10 cellular contexts compared by ENCODE assay signal in genomic region chr7:155787171-155787851, GRCh38. TPM values are rescaled to one million over a fixed set of nuclear protein-coding genes. Genes with fewer than 3 reads are reported as not detected.
A peak's percentile ranks its signal among the peaks of the same experiment; 100 is the strongest.
DNase-seq lines count a peak whose midpoint lies in the region; ATAC-seq and TF ChIP-seq lines count a peak whose summit lies in the region.
"Had no signal": no experiment of that assay in that cellular context is flagged by ENCODE, and none has a peak within 500 bp of the region (broad histone marks: within the 10 kb centered on the region; RNA-seq: fewer than 3 reads in every experiment).

No MANE protein-coding gene starts in this region.

- peaks cover 9% of the 10 kb centered on the region for H3K9me3 Mint-ChIP-seq in nephron progenitor cell

- no peaks in the 10 kb centered on the region for H4K20me1 ChIP-seq in fibroblast of lung (ENCODE audit: control insufficient read depth, extremely low read depth, insufficient read depth, low read length)

- peak overlapping the region; percentile 76 for H3K4me3 Mint-ChIP-seq in nephron progenitor cell

- no peak overlapping the region for H2AFZ ChIP-seq in fibroblast of lung (ENCODE audit: low read length)

- H3K4me2 ChIP-seq in fibroblast of lung (ENCODE audit: extremely low read depth, insufficient read depth, low read length) = peak overlapping the region; percentile 68

- peaks cover 50% of the 10 kb centered on the region for H3K27me3 Mint-ChIP-seq in nephron progenitor cell (ENCODE audit: low read depth, poor library complexity)

- H3K79me2 ChIP-seq in fibroblast of lung (ENCODE audit: control insufficient read depth, insufficient read depth, low read length) = no peaks in the 10 kb centered on the region

- TF ChIP-seq CTCF in AG09309 (IDR thresholded peaks at IDR 0.05; ENCODE audit: control insufficient read depth, insufficient read depth, low read depth, low read length, missing control alignments) (no peak), fibroblast of lung (conservative IDR thresholded peaks at IDR 0.05 in 1 of 2, IDR thresholded peaks at IDR 0.05 in 1 of 2; ENCODE audit: low read depth in 1 of 2, low read length in 2 of 2) (no peak), nephron progenitor cell (IDR thresholded peaks at IDR 0.05) (no peak)

- peaks cover 5% of the 10 kb centered on the region for H3K4me1 ChIP-seq in NT2/D1 (ENCODE audit: insufficient read depth, insufficient read length)
- peaks cover 2% of the 10 kb centered on the region for H3K4me1 ChIP-seq in fibroblast of lung (ENCODE audit: control insufficient read depth, extremely low read depth, insufficient read depth, low read length)

- peaks cover 6% of the 10 kb centered on the region for H3K4me1 Mint-ChIP-seq in nephron progenitor cell

- H3K27me3 ChIP-seq in NT2/D1 (ENCODE audit: insufficient read depth, insufficient read length) (peaks cover 14% of the 10 kb centered on the region), fibroblast of lung (ENCODE audit: control insufficient read depth, insufficient read depth, low read length) (no peaks in the 10 kb centered on the region)

- H3K27ac Mint-ChIP-seq in nephron progenitor cell = no peak overlapping the region

- DNase-seq in AG09309 (ENCODE audit: low read depth) (no peak), NT2/D1 (ENCODE audit: low read depth, low spot score) (no peak), fibroblast of lung (ENCODE audit: low read depth in 2 of 2) (peak; percentile 7 to 35), nephron progenitor cell (peak; percentile 57), NAMALWA (ENCODE audit: low spot score) (no peak), germinal center (ENCODE audit: low spot score) (no peak)
- DNase-seq in stimulated activated CD4-positive, alpha-beta T cell treated with anti-CD3 and anti-CD28 coated beads, Interleukin-4, amount 100 ng/mL, for 24 hours = no peak
- DNase-seq: NK-92 treated with Interleukin-12 subunit alpha and Interleukin-12 subunit beta, amount 100 ng/mL, for 24 hours had no signal

- peaks cover 9% of the 10 kb centered on the region for H3K36me3 ChIP-seq in NT2/D1 (ENCODE audit: insufficient read depth, insufficient read length, low read length)
- no peaks in the 10 kb centered on the region for H3K36me3 ChIP-seq in fibroblast of lung (ENCODE audit: control insufficient read depth, insufficient read depth, low read length)

- no peak overlapping the region for H3K27ac ChIP-seq in fibroblast of lung (ENCODE audit: insufficient read depth, low read length)

- peak overlapping the region; percentile 54 for H3K4me3 ChIP-seq in AG09309 (ENCODE audit: control insufficient read depth, low read depth, low read length)
- peak overlapping the region; percentile 36 for H3K4me3 ChIP-seq in NT2/D1 (ENCODE audit: insufficient read length, low read depth)
- H3K4me3 ChIP-seq in fibroblast of lung (replicated peaks in 1 of 4; ENCODE audit: control extremely low read depth in 1 of 4, insufficient read depth in 1 of 4, low read depth in 3 of 4, low read length in 4 of 4) = peak overlapping the region; percentile 24 to 61 (median 42)

- H3K9ac ChIP-seq in NT2/D1 (ENCODE audit: insufficient read length, low read depth) (peak overlapping the region; percentile 64), fibroblast of lung (ENCODE audit: insufficient read depth, low read length) (peak overlapping the region; percentile 53)

- H3K9me3 ChIP-seq in NT2/D1 (ENCODE audit: insufficient read depth, low read length) (no peaks in the 10 kb centered on the region), fibroblast of lung (ENCODE audit: control insufficient read depth, insufficient read depth, low read depth, low read length) (no peaks in the 10 kb centered on the region)

- ATAC-seq in GM19328 (IDR thresholded peaks at IDR 0.05; ENCODE audit: unreplicated experiment) = no peak

- H3K36me3 Mint-ChIP-seq in nephron progenitor cell (ENCODE audit: low read depth) = peaks cover 29% of the 10 kb centered on the region

RNA-seq across cellular contexts. Expression of gene SHH, which starts 25.0 kb away (rescaled TPM):
- total RNA-seq in fibroblast of lung = under 0.01 TPM in 2 replicates
- polyA plus RNA-seq in fibroblast of lung = not detected in 2 replicates
- 0.07 TPM in 1 of 2 replicates, not detected in the other for polyA plus RNA-seq in fibroblast of lung (2012)
- not detected in 2 replicates for polyA minus RNA-seq in fibroblast of lung (ENCODE audit: low replicate concordance)
- total RNA-seq: skeletal muscle tissue had no signal

Comparison
In these comparisons a context has a peak if more than half of its experiments do, and no peak if none do; other contexts are left out.
1. DNase-seq: peak in fibroblast of lung (2 of 2) and nephron progenitor cell (single experiment); none in AG09309 (single experiment), NT2/D1 (single experiment), NAMALWA (single experiment), stimulated activated CD4-positive, alpha-beta T cell treated with anti-CD3 and anti-CD28 coated beads, Interleukin-4, amount 100 ng/mL, for 24 hours (single experiment) and germinal center (single experiment).
2. Peak in every context shown above with its lines, with median percentiles within 50 percentile points of each other: H3K4me3 ChIP-seq.